ENCODE assay signal across 8 cellular contexts in genomic region chr2:215664847-215665525, GRCh38.
DNase-seq lines count a peak whose midpoint lies in the region; ATAC-seq and TF ChIP-seq lines count a peak whose summit lies in the region.

No MANE protein-coding gene starts in this region.

- no peak overlapping the region for H3K4me3 ChIP-seq in thyroid gland (replicated peaks in 1 of 3)

- CTCF ChIA-PET in WTC11 (lab: Charles Lee) = no interaction called here

- no peaks in the 10 kb centered on the region for H3K36me3 ChIP-seq in thyroid gland

- 71 to 82% methylated on average over 3 of the region's 3 CpGs for WGBS in thyroid gland, 2 donors

- POLR2A ChIA-PET in WTC11 (lab: Charles Lee) = no interaction called here

- H3K4me1 ChIP-seq in thyroid gland = no peaks in the 10 kb centered on the region

- ATAC-seq in HG02588 (IDR thresholded peaks at IDR 0.05; ENCODE audit: unreplicated experiment) (peak; percentile 60), left ventricle myocardium superior (peak; percentile 51), GM21515 (IDR thresholded peaks at IDR 0.05; ENCODE audit: unreplicated experiment) (no peak), WTC11 (no peak)
- no peak for ATAC-seq in stimulated activated naive B cell treated with anti-CD40 and anti-IgM and Interleukin-4, amounts not matched to agents 10 μg/mL and 1 μg/mL and 100 μg/mL, for 72 hours (replicated peaks)

- DNase-seq in GM13976 (ENCODE audit: low spot score) = peak; percentile 27
- DNase-seq in RPMI7951 (ENCODE audit: low read depth) = peak; percentile 96
- DNase-seq in left ventricle myocardium superior = no peak
- DNase-seq in thyroid gland = no peak
- no peak for DNase-seq in stimulated activated naive B cell treated with anti-CD40 and anti-IgM and Interleukin-4, amounts not matched to agents 10 μg/mL and 1 μg/mL and 100 μg/mL, for 72 hours
- no peak for DNase-seq in WTC11 (ENCODE audit: low spot score)

- H3K4me1 Mint-ChIP-seq in stimulated activated naive B cell treated with anti-CD40 and anti-IgM and Interleukin-4, amounts not matched to agents 10 μg/mL and 1 μg/mL and 100 μg/mL, for 72 hours = no peaks in the 10 kb centered on the region
- no peaks in the 10 kb centered on the region for H3K4me1 Mint-ChIP-seq in WTC11

- H3K27me3 ChIP-seq in thyroid gland = no peaks in the 10 kb centered on the region

- no peaks in the 10 kb centered on the region for H3K9me3 ChIP-seq in thyroid gland

- H3K27me3 Mint-ChIP-seq in stimulated activated naive B cell treated with anti-CD40 and anti-IgM and Interleukin-4, amounts not matched to agents 10 μg/mL and 1 μg/mL and 100 μg/mL, for 72 hours = peaks cover 8 to 13% of the 10 kb centered on the region in 2 donors
- no peaks in the 10 kb centered on the region for H3K27me3 Mint-ChIP-seq in WTC11 (ENCODE audit: low read depth)

- no peak overlapping the region for H3K4me3 Mint-ChIP-seq in stimulated activated naive B cell treated with anti-CD40 and anti-IgM and Interleukin-4, amounts not matched to agents 10 μg/mL and 1 μg/mL and 100 μg/mL, for 72 hours
- no peak overlapping the region for H3K4me3 Mint-ChIP-seq in WTC11

- intact Hi-C loops in left ventricle myocardium superior (cut with micrococcal nuclease) = no loop called here
- intact Hi-C loops in thyroid gland (cut with DNase I) = no loop called here

- in situ Hi-C loops in GM13976 (cut with MboI; ENCODE audit: low sequenced_read_pairs, unreplicated experiment) = no loop called here

- TF ChIP-seq CTCF in GM13976 (IDR thresholded peaks at IDR 0.05; ENCODE audit: borderline replicate concordance, control extremely low read depth, extremely low read depth, insufficient read depth, missing control alignments) (no peak), thyroid gland (IDR thresholded peaks at IDR 0.05) (no peak), WTC11 (IDR thresholded peaks at IDR 0.05) (no peak)

- H3K27ac Mint-ChIP-seq in stimulated activated naive B cell treated with anti-CD40 and anti-IgM and Interleukin-4, amounts not matched to agents 10 μg/mL and 1 μg/mL and 100 μg/mL, for 72 hours = no peak overlapping the region
- no peak overlapping the region for H3K27ac Mint-ChIP-seq in WTC11

- no peaks in the 10 kb centered on the region for H3K36me3 Mint-ChIP-seq in stimulated activated naive B cell treated with anti-CD40 and anti-IgM and Interleukin-4, amounts not matched to agents 10 μg/mL and 1 μg/mL and 100 μg/mL, for 72 hours
- H3K36me3 Mint-ChIP-seq in WTC11 = no peaks in the 10 kb centered on the region

- H3K27ac ChIP-seq in thyroid gland = no peak overlapping the region

- H3K9me3 Mint-ChIP-seq in stimulated activated naive B cell treated with anti-CD40 and anti-IgM and Interleukin-4, amounts not matched to agents 10 μg/mL and 1 μg/mL and 100 μg/mL, for 72 hours = no peaks in the 10 kb centered on the region
- peaks cover 5% of the 10 kb centered on the region; the same call in 1 of the 2 replicates for H3K9me3 Mint-ChIP-seq in WTC11

- no peak for TF ChIP-seq POLR2A in thyroid gland (IDR thresholded peaks at IDR 0.05)

TF ChIP-seq in WTC11, 78 proteins besides CTCF, POLR2A, EP300 and RAD21:
- TF ChIP-seq OVOL2 (CRISPR knock-in tag; IDR thresholded peaks at IDR 0.05; ENCODE audit: borderline replicate concordance) = no peak
- TF ChIP-seq ZSCAN18 (CRISPR knock-in tag; IDR thresholded peaks at IDR 0.05) = no peak
- TF ChIP-seq E2F4 (CRISPR knock-in tag; IDR thresholded peaks at IDR 0.05; ENCODE audit: borderline replicate concordance, low read depth) = no peak
- no peak for TF ChIP-seq GABPB1 (CRISPR knock-in tag; IDR thresholded peaks at IDR 0.05)
- no peak for TF ChIP-seq ZNF263 (CRISPR knock-in tag; IDR thresholded peaks at IDR 0.05; ENCODE audit: low read depth)
- no peak for TF ChIP-seq FOXK1 (CRISPR knock-in tag; IDR thresholded peaks at IDR 0.05)

Comparison
In these comparisons a context has a peak if more than half of its experiments do, and no peak if none do; other contexts are left out.
1. DNase-seq: peak in GM13976 (single experiment) and RPMI7951 (single experiment); none in left ventricle myocardium superior (single experiment), thyroid gland (0 of 2), stimulated activated naive B cell treated with anti-CD40 and anti-IgM and Interleukin-4, amounts not matched to agents 10 μg/mL and 1 μg/mL and 100 μg/mL, for 72 hours (single experiment) and WTC11 (single experiment).
2. ATAC-seq: peak in HG02588 (single experiment) and left ventricle myocardium superior (single experiment); none in stimulated activated naive B cell treated with anti-CD40 and anti-IgM and Interleukin-4, amounts not matched to agents 10 μg/mL and 1 μg/mL and 100 μg/mL, for 72 hours (0 of 2), GM21515 (single experiment) and WTC11 (single experiment).